11 cellular contexts compared by ENCODE assay signal in genomic region chr18:54968231-54968630, GRCh38. TPM values are rescaled to one million over a fixed set of nuclear protein-coding genes. Genes with fewer than 3 reads are reported as not detected.
A peak's percentile ranks its signal among the peaks of the same experiment; 100 is the strongest.
DNase-seq lines count a peak whose midpoint lies in the region; ATAC-seq, FAIRE-seq and TF ChIP-seq lines count a peak whose summit lies in the region.
"Not testable (repeated sequence)": the region's sequence is repeated elsewhere in the genome, so short reads cannot be mapped to it uniquely, and the experiment has no call there.
"Had no signal": no experiment of that assay in that cellular context is flagged by ENCODE, and none has a peak within 500 bp of the region (broad histone marks: within the 10 kb centered on the region; RNA-seq: fewer than 3 reads in every experiment).

No MANE protein-coding gene starts in this region.

- 0 out of 2 replicates have a peak overlapping the region, but pooled peaks have one; percentile 18 for H2AFZ ChIP-seq in GM23248
- not testable (repeated sequence) for H2AFZ ChIP-seq in HepG2 (ENCODE audit: low read length); smooth muscle cell (ENCODE audit: low read depth)

- in situ Hi-C loops in GM23248 (cut with MboI); HepG2 (cut with HindIII; ENCODE audit: extremely low pct_ligation_motif_present, low pct_unique_long_range_greater_than_20kb): not testable (repeated sequence)

- not testable (repeated sequence) for H3K4me3 Mint-ChIP-seq in MCF 10A (ENCODE audit: unreplicated experiment)

- not testable (repeated sequence) for H4K20me1 ChIP-seq in GM23248 (ENCODE audit: insufficient read depth); HepG2 (ENCODE audit: insufficient read depth, low read length); smooth muscle cell (ENCODE audit: low read depth)

- not testable (repeated sequence) for H3K27me3 Mint-ChIP-seq in MCF 10A (ENCODE audit: insufficient read depth, unreplicated experiment)

- not testable (repeated sequence) for TF ChIP-seq RAD21 in HepG2 (CRISPR knock-in tag; IDR thresholded peaks at IDR 0.05)

- H3F3A ChIP-seq in GM23248 (ENCODE audit: insufficient read depth); smooth muscle cell (ENCODE audit: low read depth): not testable (repeated sequence)

- not testable (repeated sequence) for FAIRE-seq in HepG2 (lab: Jason Lieb, UNC)

- TF ChIP-seq EP300 in HepG2 (IDR thresholded peaks at IDR 0.05; ENCODE audit: low read depth in 2 of 2, low read length in 2 of 2): peak in 1 of 2 experiments; percentile 24; a peak in 1 of 4 replicates
- not testable (repeated sequence) for TF ChIP-seq EP300 in HepG2 (CRISPR knock-in tag; IDR thresholded peaks at IDR 0.05; ENCODE audit: borderline replicate concordance)

- ATAC-seq in HepG2: not testable (repeated sequence)

- not testable (repeated sequence) for H3K27me3 ChIP-seq in GM23248 (replicated peaks; ENCODE audit: insufficient read depth); SJSA1 (replicated peaks); HepG2 (ENCODE audit: control insufficient read depth in 1 of 2, insufficient read depth in 2 of 2, low read length in 2 of 2); smooth muscle cell (ENCODE audit: low read depth)

- CTCF ChIA-PET in MCF 10A (lab: Yijun Ruan, JAX): interaction anchor here (0.6 to 1.0 kb wide), 5 partner anchors 14 to 403 kb away, joined by 3 to 4 read pairs (median 3); no protein-coding TSS in a partner anchor
- CTCF ChIA-PET in HepG2 (lab: Yijun Ruan, JAX; ENCODE audit: low intra/inter-chr PET ratio, low total read pairs): not testable (repeated sequence)

- BruUV-seq in MCF 10A (replicated peaks; lab: Mats Ljungman, UMichigan); HepG2 (replicated peaks; lab: Mats Ljungman, UMichigan): not testable (repeated sequence)

- not testable (repeated sequence) for H3K4me3 ChIP-seq in GM23248; SJSA1; HepG2 (replicated peaks in 1 of 3; ENCODE audit: insufficient read depth in 1 of 3, low read depth in 2 of 3, low read length in 3 of 3); smooth muscle cell

- not testable (repeated sequence) for H3K79me2 ChIP-seq in GM23248 (ENCODE audit: insufficient read depth); HepG2 (ENCODE audit: insufficient read depth, low read length); smooth muscle cell (ENCODE audit: low read depth)

- not testable (repeated sequence) for H3K9me3 Mint-ChIP-seq in MCF 10A (ENCODE audit: unreplicated experiment)

- DNase-seq in AG08396 (ENCODE audit: low spot score) (peak; percentile 51), GM23248 (peak; percentile 68), LoVo (ENCODE audit: low spot score) (peak; percentile 36), SJSA1 (ENCODE audit: low read depth in 1 of 2, low spot score in 2 of 2) (peak; percentile 88 to 93), MCF 10A (ENCODE audit: unreplicated experiment) (peak; percentile 64), fibroblast of gingiva (ENCODE audit: low read depth) (peak; percentile 72)
- not testable (repeated sequence) for DNase-seq in HepG2 (ENCODE audit: low spot score); smooth muscle cell (lab: John Stamatoyannopoulos, UW; ENCODE audit: unreplicated experiment)

- not testable (repeated sequence) for H3K36me3 Mint-ChIP-seq in MCF 10A (ENCODE audit: insufficient read depth, unreplicated experiment)

- H3K36me3 ChIP-seq in GM23248 (ENCODE audit: low read depth); SJSA1; HepG2 (replicated peaks in 1 of 2; ENCODE audit: control insufficient read depth in 1 of 2, insufficient read depth in 2 of 2, low read length in 2 of 2); smooth muscle cell (ENCODE audit: low read depth): not testable (repeated sequence)

- H3K4me1 Mint-ChIP-seq in MCF 10A (ENCODE audit: insufficient read depth, unreplicated experiment): not testable (repeated sequence)

- 63 to 71% methylated on average over 9 of the region's 9 CpGs for WGBS in GM23248 (ENCODE audit: low coverage in 1 of 2, low lambda C conversion rate in 2 of 2, missing lambda C conversion rate in 2 of 2), 2 experiments
- 23% methylated on average over 9 of the region's 9 CpGs for WGBS in HepG2 (ENCODE audit: low lambda C conversion rate)
- 69% methylated on average over 9 of the region's 9 CpGs for WGBS in smooth muscle cell (ENCODE audit: low lambda C conversion rate)

- not testable (repeated sequence) for H3K4me1 ChIP-seq in GM23248 (ENCODE audit: insufficient read depth); HepG2 (ENCODE audit: insufficient read depth, low read length); smooth muscle cell (ENCODE audit: low read depth)
- peaks cover 45% of the 10 kb centered on the region for H3K4me1 ChIP-seq in SJSA1 (replicated peaks)

- intact Hi-C loops in MCF 10A (cut with micrococcal nuclease): loop anchor here (1.0 kb wide), 1 partner anchor 192 kb away; no protein-coding TSS in a partner anchor
- intact Hi-C loops in HepG2 (cut with micrococcal nuclease; ENCODE audit: unreplicated experiment): not testable (repeated sequence)

- POLR2A ChIA-PET in MCF 10A (lab: Yijun Ruan, JAX): interaction anchor here (0.5 to 1.7 kb wide), 9 partner anchors 10 to 819 kb away, joined by 3 to 5 read pairs (median 3); partner anchors contain the start of gene CCDC68
- POLR2A ChIA-PET in HepG2 (lab: Yijun Ruan, JAX): not testable (repeated sequence)

- TF ChIP-seq CTCF in MCF 10A (IDR thresholded peaks at IDR 0.05; ENCODE audit: unreplicated experiment); HepG2 (CRISPR knock-in tag; IDR thresholded peaks at IDR 0.05); smooth muscle cell (IDR thresholded peaks at IDR 0.05; ENCODE audit: borderline replicate concordance, insufficient read depth, poor library complexity, severe bottlenecking): not testable (repeated sequence)

- not testable (repeated sequence) for H3K9me3 ChIP-seq in GM23248 (ENCODE audit: low read depth); SJSA1 (replicated peaks); HepG2 (ENCODE audit: low read length); smooth muscle cell (replicated peaks; ENCODE audit: low read depth)

- TF ChIP-seq POLR2A in HepG2 (IDR thresholded peaks at IDR 0.05; ENCODE audit: insufficient read depth in 1 of 2, low read depth in 2 of 2, low read length in 2 of 2): not testable (repeated sequence)

- H3K27ac ChIP-seq in GM23248 (peak overlapping the region; percentile 34), SJSA1 (peak overlapping the region; percentile 99), smooth muscle cell (ENCODE audit: low read depth) (peak overlapping the region; percentile 79)
- not testable (repeated sequence) for H3K27ac ChIP-seq in HepG2 (ENCODE audit: extremely low read length, insufficient read depth, low read length)

- not testable (repeated sequence) for H3K9me2 ChIP-seq in GM23248 (ENCODE audit: insufficient read depth)

- not testable (repeated sequence) for H3K4me2 ChIP-seq in GM23248 (ENCODE audit: unreplicated experiment); HepG2 (ENCODE audit: low read depth, low read length); smooth muscle cell

- peak overlapping the region; percentile 84 for H3K27ac Mint-ChIP-seq in MCF 10A (ENCODE audit: low read depth, unreplicated experiment)

- not testable (repeated sequence) for H3K9ac ChIP-seq in GM23248; HepG2 (ENCODE audit: insufficient read depth, low read depth, low read length); smooth muscle cell (ENCODE audit: low read depth)

TF ChIP-seq in HepG2, 621 proteins besides CTCF, POLR2A, EP300 and RAD21:
- peak; percentile 36; the same call in 1 of the 2 replicates for TF ChIP-seq FOSL2 (CRISPR knock-in tag; IDR thresholded peaks at IDR 0.05)
TF ChIP-seq in HepG2: peak in this region for 1; not testable (repeated sequence) for 620.

RNA-seq across cellular contexts. Expression of gene CCDC68, which starts 9.0 kb away (rescaled TPM):
- 0.11 TPM in 1 of 2 replicates, not detected in the other for total RNA-seq in GM23248 (2014; rRNA removed; shearing (Covaris generic))
- polyA plus RNA-seq in GM23248 (2016; fragmentation: Nextera tagmentation; extraction: Ambion mirVana) (0.18 TPM in 1 of 2 replicates, not detected in the other), HepG2 (2011; rRNA removed) (10.9 and 13.3 TPM in 2 replicates), smooth muscle cell (4.6 and 4.8 TPM in 2 replicates)
- 0.03 TPM in 1 of 2 replicates, not detected in the other for total RNA-seq in SJSA1 (2014; rRNA removed; shearing (Covaris generic))
- total RNA-seq in MCF 10A (2022) (3.3 TPM in 2 replicates), HepG2 (2016; rRNA removed; fragmentation: Illumina TruSeq; extraction: Trizol) (4.6 and 4.9 TPM in 2 replicates), smooth muscle cell (6.2 and 11.3 TPM in 2 replicates)
- total RNA-seq in HepG2 (2016; cell fraction: cytosol; rRNA removed; fragmentation: Illumina TruSeq; extraction: Trizol; ENCODE audit: low read depth): 2.6 and 2.8 TPM in 2 replicates
- 4.5 and 4.9 TPM in 2 replicates for total RNA-seq in HepG2 (2016; cell fraction: insoluble cytoplasmic fraction; rRNA removed; fragmentation: Illumina TruSeq; extraction: Trizol)
- 4.2 and 5.0 TPM in 2 replicates for total RNA-seq in HepG2 (2016; cell fraction: membrane; rRNA removed; fragmentation: Illumina TruSeq; extraction: Trizol)
- total RNA-seq in HepG2 (2016; cell fraction: nucleus; rRNA removed; fragmentation: Illumina TruSeq; extraction: Trizol): 6.5 and 6.9 TPM in 2 replicates
- polyA plus RNA-seq in HepG2 (2011; cell fraction: cytosol; rRNA removed): 3.3 and 5.0 TPM in 2 replicates
- 19.7 and 21.0 TPM in 2 replicates for polyA plus RNA-seq in HepG2 (2011; cell fraction: nucleus; rRNA removed)
- 13.4 and 15.8 TPM in 2 replicates for polyA plus RNA-seq in HepG2 (2012)
- 2.5 and 3.0 TPM in 2 replicates for polyA plus RNA-seq in HepG2 (2016; cell fraction: cytosol; fragmentation: Illumina TruSeq; extraction: Trizol; ENCODE audit: low read depth)
- polyA plus RNA-seq in HepG2 (2016; cell fraction: insoluble cytoplasmic fraction; fragmentation: Illumina TruSeq; extraction: Trizol; ENCODE audit: low read depth): 3.8 TPM in 2 replicates
- polyA plus RNA-seq in HepG2 (2016; cell fraction: membrane; fragmentation: Illumina TruSeq; extraction: Trizol; ENCODE audit: low read depth): 2.8 and 3.0 TPM in 2 replicates
- polyA plus RNA-seq in HepG2 (2016; cell fraction: nucleus; fragmentation: Illumina TruSeq; extraction: Trizol; ENCODE audit: insufficient read depth, low read depth): 5.3 and 6.1 TPM in 2 replicates
- 4.1 and 5.9 TPM in 2 replicates for polyA minus RNA-seq in HepG2 (2011; rRNA and poly(A)+ RNA removed; ENCODE audit: low replicate concordance)
- 5.6 and 7.5 TPM in 2 replicates for polyA minus RNA-seq in HepG2 (2011; cell fraction: cytosol; rRNA and poly(A)+ RNA removed)
- polyA minus RNA-seq in HepG2 (2011; cell fraction: nucleus; rRNA and poly(A)+ RNA removed): 51.3 and 53.7 TPM in 2 replicates
- total RNA-seq: activated naive CD8-positive, alpha-beta T cell treated with anti-CD3 and anti-CD28 coated beads, Interleukin-2, amount 10 ng/mL, durations not matched to agents 7 days and 5 days; CD4-positive, CD25-positive, alpha-beta regulatory T cell; natural killer cell had no signal
- polyA plus RNA-seq: CD4-positive, CD25-positive, alpha-beta regulatory T cell had no signal
